In the genomic region with DNA sequence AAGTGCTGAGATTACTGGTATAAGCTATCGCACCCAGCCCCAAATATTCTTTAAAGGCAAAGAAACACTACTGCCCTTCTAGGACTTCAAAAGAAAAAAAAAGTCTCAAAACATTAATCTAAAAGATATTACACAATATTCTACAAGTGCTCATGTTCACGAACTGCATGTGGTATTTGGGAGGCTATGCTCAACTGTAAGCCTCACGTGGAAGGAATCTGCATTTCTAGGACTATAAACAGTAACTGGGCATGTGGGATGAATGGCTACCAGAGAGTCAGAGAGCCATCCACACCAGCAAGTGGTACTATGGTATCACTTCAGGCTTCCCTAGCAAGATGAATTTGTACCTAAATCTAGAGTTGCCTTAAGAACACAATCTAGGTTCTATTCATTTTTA, we compare ENCODE assay signal across 17 cellular contexts. TPM values are rescaled to one million over a fixed set of nuclear protein-coding genes. Genes with fewer than 3 reads are reported as not detected.
DNase-seq lines count a peak whose midpoint lies in the region; ATAC-seq, FAIRE-seq and TF ChIP-seq lines count a peak whose summit lies in the region.
"Had no signal": no experiment of that assay in that cellular context is flagged by ENCODE, and none has a peak within 500 bp of the region (broad histone marks: within the 10 kb centered on the region; RNA-seq: fewer than 3 reads in every experiment).

No MANE protein-coding gene starts in this region.

- BruUV-seq in HepG2 (replicated peaks; lab: Mats Ljungman, UMichigan): no TSS peak

- ATAC-seq in HepG2 (no peak), right lobe of liver (no peak), HG03095 (IDR thresholded peaks at IDR 0.05; ENCODE audit: unreplicated experiment) (no peak), GM19328 (IDR thresholded peaks at IDR 0.05; ENCODE audit: unreplicated experiment) (no peak)
- ATAC-seq in activated T-helper 17 cell treated with anti-CD3 and anti-CD28 coated beads, Interleukin-2, amount 50 U/mL, for 72 hours (replicated peaks): no peak

- H3K4me2 ChIP-seq in HepG2 (ENCODE audit: low read depth, low read length): no peak overlapping the region
- H3K4me2 ChIP-seq in mesenchymal stem cell (ENCODE audit: low read length, poor library complexity, severe bottlenecking): no peak overlapping the region

- H3K4me1 ChIP-seq in HepG2 (ENCODE audit: insufficient read depth, low read length) (no peaks in the 10 kb centered on the region), right lobe of liver (no peaks in the 10 kb centered on the region), mesenchymal stem cell (ENCODE audit: control insufficient read depth, insufficient read depth, low read depth, low read length) (peaks cover 4% of the 10 kb centered on the region)

- no peaks in the 10 kb centered on the region for H3K79me2 ChIP-seq in HepG2 (ENCODE audit: insufficient read depth, low read length)

- POLR2A ChIA-PET in HepG2 (lab: Yijun Ruan, JAX): no interaction called here

- no peak overlapping the region for H3K4ac ChIP-seq in mesenchymal stem cell (ENCODE audit: low read depth in 1 of 2, low read length in 2 of 2)

- no peaks in the 10 kb centered on the region for H3K27me3 ChIP-seq in HepG2 (ENCODE audit: control insufficient read depth in 1 of 2, insufficient read depth in 2 of 2, low read length in 2 of 2)
- H3K27me3 ChIP-seq in right lobe of liver: no peaks in the 10 kb centered on the region
- no peaks in the 10 kb centered on the region for H3K27me3 ChIP-seq in mesenchymal stem cell (ENCODE audit: control insufficient read depth in 1 of 2, insufficient read depth in 1 of 2, low read length in 2 of 2)

- peaks cover 96% of the 10 kb centered on the region for H3K36me3 Mint-ChIP-seq in activated T-helper 17 cell treated with anti-CD3 and anti-CD28 coated beads, Interleukin-2, amount 50 U/mL, for 72 hours (ENCODE audit: low read depth)

- H3K23ac ChIP-seq in mesenchymal stem cell (ENCODE audit: low read length in 2 of 2): no peak overlapping the region

- H2BK120ac ChIP-seq in mesenchymal stem cell (ENCODE audit: low read depth, low read length): no peak overlapping the region

- no peak overlapping the region for H2BK5ac ChIP-seq in mesenchymal stem cell (ENCODE audit: low read depth, low read length, poor library complexity, severe bottlenecking)

- no peak overlapping the region for H4K91ac ChIP-seq in mesenchymal stem cell (ENCODE audit: low read length)

- no peak for TF ChIP-seq RAD21 in HepG2 (CRISPR knock-in tag; IDR thresholded peaks at IDR 0.05)

- H2AK5ac ChIP-seq in mesenchymal stem cell (ENCODE audit: low read length, severe bottlenecking): no peak overlapping the region

- H3K4me1 Mint-ChIP-seq in activated T-helper 17 cell treated with anti-CD3 and anti-CD28 coated beads, Interleukin-2, amount 50 U/mL, for 72 hours: peaks cover 28% of the 10 kb centered on the region

- H4K8ac ChIP-seq in mesenchymal stem cell (ENCODE audit: low read length): peak overlapping the region; percentile 49

- H3K4me3 Mint-ChIP-seq in activated T-helper 17 cell treated with anti-CD3 and anti-CD28 coated beads, Interleukin-2, amount 50 U/mL, for 72 hours: no peak overlapping the region

- no peak overlapping the region for H3K18ac ChIP-seq in mesenchymal stem cell (ENCODE audit: low read depth in 1 of 2, low read length in 2 of 2)

- TF ChIP-seq CTCF in HepG2 (CRISPR knock-in tag; IDR thresholded peaks at IDR 0.05): no peak
- TF ChIP-seq CTCF in right lobe of liver (IDR thresholded peaks at IDR 0.05): no peak

- no peak overlapping the region for H3K9ac ChIP-seq in HepG2 (ENCODE audit: insufficient read depth, low read depth, low read length)
- H3K9ac ChIP-seq in mesenchymal stem cell (ENCODE audit: low read length): no peak overlapping the region
- H3K9ac ChIP-seq: GM23248 had no signal

- intact Hi-C loops in HepG2 (cut with micrococcal nuclease; ENCODE audit: unreplicated experiment) (no loop called here), right lobe of liver (cut with DNase I) (no loop called here)

- H3K27ac ChIP-seq in HepG2 (ENCODE audit: extremely low read length, insufficient read depth, low read length): no peak overlapping the region
- no peak overlapping the region for H3K27ac ChIP-seq in right lobe of liver
- no peak overlapping the region for H3K27ac ChIP-seq in mesenchymal stem cell (ENCODE audit: low read length, poor library complexity, severe bottlenecking)
- H3K27ac ChIP-seq: GM23248 had no signal

- no peak for FAIRE-seq in HepG2 (lab: Jason Lieb, UNC)

- H3K36me3 ChIP-seq in HepG2 (replicated peaks in 1 of 2; ENCODE audit: control insufficient read depth in 1 of 2, insufficient read depth in 2 of 2, low read length in 2 of 2) (peaks cover 6 to 36% of the 10 kb centered on the region in 2 experiments), right lobe of liver (peaks cover 0 to 94% (median 63%) of the 10 kb centered on the region in 4 donors), mesenchymal stem cell (ENCODE audit: control insufficient read depth in 1 of 2, insufficient read depth in 2 of 2, low read depth in 1 of 2, low read length in 2 of 2) (no peaks in the 10 kb centered on the region)

- no peak overlapping the region for H3K4me3 ChIP-seq in HepG2 (replicated peaks in 1 of 3; ENCODE audit: insufficient read depth in 1 of 3, low read depth in 2 of 3, low read length in 3 of 3)
- H3K4me3 ChIP-seq in right lobe of liver: no peak overlapping the region
- H3K4me3 ChIP-seq in mesenchymal stem cell (ENCODE audit: insufficient read depth in 1 of 2, low read depth in 1 of 2, low read length in 2 of 2): no peak overlapping the region
- H3K4me3 ChIP-seq: GM23248 had no signal

- no peaks in the 10 kb centered on the region for H3K27me3 Mint-ChIP-seq in activated T-helper 17 cell treated with anti-CD3 and anti-CD28 coated beads, Interleukin-2, amount 50 U/mL, for 72 hours

- H2BK12ac ChIP-seq in mesenchymal stem cell (ENCODE audit: low read length in 2 of 2): no peak overlapping the region

- no peaks in the 10 kb centered on the region for H3K9me3 Mint-ChIP-seq in activated T-helper 17 cell treated with anti-CD3 and anti-CD28 coated beads, Interleukin-2, amount 50 U/mL, for 72 hours

- DNase-seq in HepG2 (ENCODE audit: low spot score) (no peak), right lobe of liver (no peak), mesenchymal stem cell (no peak), T-helper 2 cell (no peak)
- DNase-seq: Calu3, DMS53, GM23248, HCEC 1CT, MV-4-11, NCI-H1417, NCI-H187 treated with DMSO at 0.1 percent for 48 hours, NCI-H345, NCI-H526, SHP77 had no signal

- in situ Hi-C loops in HepG2 (cut with HindIII; ENCODE audit: extremely low pct_ligation_motif_present, low pct_unique_long_range_greater_than_20kb): no loop called here

- CTCF ChIA-PET in HepG2 (lab: Yijun Ruan, JAX; ENCODE audit: low intra/inter-chr PET ratio, low total read pairs): no interaction called here

- H2AFZ ChIP-seq in HepG2 (ENCODE audit: low read length) (no peak overlapping the region), mesenchymal stem cell (ENCODE audit: low read depth, low read length) (no peak overlapping the region)
- H2AFZ ChIP-seq: GM23248 had no signal

- WGBS in HepG2 (ENCODE audit: low lambda C conversion rate): 97% methylated on average over 3 of the region's 3 CpGs
- 97% methylated on average over 3 of the region's 3 CpGs for WGBS in right lobe of liver (ENCODE audit: insufficient coverage, low coverage, low lambda C conversion rate, missing lambda C conversion rate)
- 100% methylated on average over 3 of the region's 3 CpGs for WGBS in mesenchymal stem cell

- no peak overlapping the region for H2BK15ac ChIP-seq in mesenchymal stem cell (ENCODE audit: low read depth, poor library complexity, severe bottlenecking)

- H3K14ac ChIP-seq in mesenchymal stem cell (ENCODE audit: low read length in 2 of 2): no peak overlapping the region

- peaks cover 13% of the 10 kb centered on the region for H3K79me1 ChIP-seq in mesenchymal stem cell (replicated peaks; ENCODE audit: low read length, poor library complexity, severe bottlenecking)

- no peaks in the 10 kb centered on the region for H3K9me3 ChIP-seq in HepG2 (ENCODE audit: low read length)
- no peaks in the 10 kb centered on the region for H3K9me3 ChIP-seq in right lobe of liver
- no peaks in the 10 kb centered on the region for H3K9me3 ChIP-seq in mesenchymal stem cell (ENCODE audit: control insufficient read depth, low read length)

- no peak for TF ChIP-seq POLR2A in HepG2 (IDR thresholded peaks at IDR 0.05; ENCODE audit: insufficient read depth in 1 of 2, low read depth in 2 of 2, low read length in 2 of 2)
- no peak for TF ChIP-seq POLR2A in right lobe of liver (IDR thresholded peaks at IDR 0.05)

- H3K27ac Mint-ChIP-seq in activated T-helper 17 cell treated with anti-CD3 and anti-CD28 coated beads, Interleukin-2, amount 50 U/mL, for 72 hours: peak overlapping the region; percentile 54

- no peaks in the 10 kb centered on the region for H4K20me1 ChIP-seq in HepG2 (ENCODE audit: insufficient read depth, low read length)

- TF ChIP-seq EP300 in HepG2 (IDR thresholded peaks at IDR 0.05; ENCODE audit: low read depth in 2 of 2, low read length in 2 of 2): no peak
- no peak for TF ChIP-seq EP300 in HepG2 (CRISPR knock-in tag; IDR thresholded peaks at IDR 0.05; ENCODE audit: borderline replicate concordance)

RNA-seq across cellular contexts. Expression of a gene that starts 50.0 kb away (rescaled TPM):
- total RNA-seq in HepG2 (2016; rRNA removed; fragmentation: Illumina TruSeq; extraction: Trizol): 17.4 and 30.9 TPM in 2 replicates
- 9.1 and 9.8 TPM in 2 replicates for total RNA-seq in HepG2 (2016; cell fraction: cytosol; rRNA removed; fragmentation: Illumina TruSeq; extraction: Trizol; ENCODE audit: low read depth)
- 17.4 and 28.9 TPM in 2 replicates for total RNA-seq in HepG2 (2016; cell fraction: insoluble cytoplasmic fraction; rRNA removed; fragmentation: Illumina TruSeq; extraction: Trizol)
- total RNA-seq in HepG2 (2016; cell fraction: membrane; rRNA removed; fragmentation: Illumina TruSeq; extraction: Trizol): 15.6 and 16.6 TPM in 2 replicates
- 13.7 and 15.0 TPM in 2 replicates for total RNA-seq in HepG2 (2016; cell fraction: nucleus; rRNA removed; fragmentation: Illumina TruSeq; extraction: Trizol)
- 6.9 and 8.0 TPM in 2 replicates for polyA plus RNA-seq in HepG2 (2011; rRNA removed)
- 4.0 and 5.9 TPM in 2 replicates for polyA plus RNA-seq in HepG2 (2011; cell fraction: cytosol; rRNA removed)
- 2.9 and 3.5 TPM in 2 replicates for polyA plus RNA-seq in HepG2 (2011; cell fraction: nucleus; rRNA removed)
- polyA plus RNA-seq in HepG2 (2012): 13.9 and 16.1 TPM in 2 replicates
- 2.6 and 2.8 TPM in 2 replicates for polyA plus RNA-seq in HepG2 (2016; cell fraction: cytosol; fragmentation: Illumina TruSeq; extraction: Trizol; ENCODE audit: low read depth)
- 46.6 and 52.0 TPM in 2 replicates for polyA plus RNA-seq in HepG2 (2016; cell fraction: insoluble cytoplasmic fraction; fragmentation: Illumina TruSeq; extraction: Trizol; ENCODE audit: low read depth)
- 10.4 and 11.9 TPM in 2 replicates for polyA plus RNA-seq in HepG2 (2016; cell fraction: membrane; fragmentation: Illumina TruSeq; extraction: Trizol; ENCODE audit: low read depth)
- 24.1 and 24.8 TPM in 2 replicates for polyA plus RNA-seq in HepG2 (2016; cell fraction: nucleus; fragmentation: Illumina TruSeq; extraction: Trizol; ENCODE audit: insufficient read depth, low read depth)
- polyA minus RNA-seq in HepG2 (2011; rRNA and poly(A)+ RNA removed; ENCODE audit: low replicate concordance): 4.5 and 8.4 TPM in 2 replicates
- 6.9 and 7.1 TPM in 2 replicates for polyA minus RNA-seq in HepG2 (2011; cell fraction: cytosol; rRNA and poly(A)+ RNA removed)
- 7.6 and 10.1 TPM in 2 replicates for polyA minus RNA-seq in HepG2 (2011; cell fraction: nucleus; rRNA and poly(A)+ RNA removed)
- total RNA-seq in right lobe of liver: 100 to 1,000 TPM in 5 of 6 experiments, 10 to 100 TPM in 1; 36.1 to 387 (median 111) TPM
- 100 to 1,000 TPM in 1 of 2 donors, 10 to 100 TPM in 1; 39.9 to 101 TPM for total RNA-seq in activated T-helper 17 cell treated with anti-CD3 and anti-CD28 coated beads, Interleukin-2, amount 50 U/mL, for 72 hours
- 112 TPM for polyA plus RNA-seq in mesenchymal stem cell (2013, experiment 1 of 2)
- 113 TPM for polyA plus RNA-seq in mesenchymal stem cell (2013, experiment 2 of 2)
